In genomic region chr14:54708161-54708560, GRCh38 we compare ENCODE assay signal across 20 cellular contexts.
"Had no signal": no experiment of that assay in that cellular context is flagged by ENCODE, and none has a peak within 500 bp of the region (broad histone marks: within the 10 kb centered on the region; RNA-seq: fewer than 3 reads in every experiment).

No MANE protein-coding gene starts in this region.

- H3K9ac ChIP-seq: neural progenitor cell had no signal

- H3K27me3 ChIP-seq: dorsolateral prefrontal cortex, neural progenitor cell, ovary, stomach had no signal

- H3K9me3 ChIP-seq: ovary, stomach had no signal

- H3K4me3 ChIP-seq: dorsolateral prefrontal cortex, lung, neural progenitor cell, ovary, stomach had no signal

- H3K4me1 Mint-ChIP-seq: immature natural killer cell, neural progenitor cell had no signal

- H3K4me2 ChIP-seq: neural progenitor cell had no signal

- H3K4me3 Mint-ChIP-seq: immature natural killer cell; natural killer cell treated with Interleukin-12 subunit alpha and Interleukin-12 subunit beta and Interleukin-15 and Interleukin-18, amount 100 ng/mL, for 72 hours; neural progenitor cell; type B pancreatic cell had no signal

- H3K9me3 Mint-ChIP-seq: immature natural killer cell; natural killer cell treated with Interleukin-12 subunit alpha and Interleukin-12 subunit beta and Interleukin-15 and Interleukin-18, amount 100 ng/mL, for 72 hours; neural progenitor cell had no signal

- H3K4me1 ChIP-seq: neural progenitor cell had no signal

- H3K36me3 ChIP-seq: neural progenitor cell, ovary had no signal

- FAIRE-seq: keratinocyte, small intestine had no signal

- H3K27me3 Mint-ChIP-seq: type B pancreatic cell had no signal

- ATAC-seq: left ventricle myocardium superior; natural killer cell treated with Interleukin-12 subunit alpha and Interleukin-12 subunit beta and Interleukin-15 and Interleukin-18, amount 100 ng/mL, for 72 hours; sciatic nerve had no signal

- H3K27ac Mint-ChIP-seq: immature natural killer cell; natural killer cell treated with Interleukin-12 subunit alpha and Interleukin-12 subunit beta and Interleukin-15 and Interleukin-18, amount 100 ng/mL, for 72 hours; neural progenitor cell; type B pancreatic cell had no signal

- H2AFZ ChIP-seq: neural progenitor cell had no signal

- H3K27ac ChIP-seq: dorsolateral prefrontal cortex, neural progenitor cell, ovary, stomach had no signal

- DNase-seq: cortex of kidney; dorsolateral prefrontal cortex; effector CD8-positive, alpha-beta T cell; foreskin melanocyte; immature natural killer cell; left ventricle myocardium superior; mesenchymal stem cell; midbrain; nucleus accumbens; ovary; small intestine; stimulated activated CD4-positive, alpha-beta T cell treated with anti-CD3 and anti-CD28 coated beads, Interleukin-12 subunit alpha, Interleukin-12 subunit beta, amount 100 ng/mL, for 4 hours; stimulated activated naive CD4-positive, alpha-beta T cell; stomach had no signal
